1 cellular context compared by ENCODE assay signal in the genomic region with DNA sequence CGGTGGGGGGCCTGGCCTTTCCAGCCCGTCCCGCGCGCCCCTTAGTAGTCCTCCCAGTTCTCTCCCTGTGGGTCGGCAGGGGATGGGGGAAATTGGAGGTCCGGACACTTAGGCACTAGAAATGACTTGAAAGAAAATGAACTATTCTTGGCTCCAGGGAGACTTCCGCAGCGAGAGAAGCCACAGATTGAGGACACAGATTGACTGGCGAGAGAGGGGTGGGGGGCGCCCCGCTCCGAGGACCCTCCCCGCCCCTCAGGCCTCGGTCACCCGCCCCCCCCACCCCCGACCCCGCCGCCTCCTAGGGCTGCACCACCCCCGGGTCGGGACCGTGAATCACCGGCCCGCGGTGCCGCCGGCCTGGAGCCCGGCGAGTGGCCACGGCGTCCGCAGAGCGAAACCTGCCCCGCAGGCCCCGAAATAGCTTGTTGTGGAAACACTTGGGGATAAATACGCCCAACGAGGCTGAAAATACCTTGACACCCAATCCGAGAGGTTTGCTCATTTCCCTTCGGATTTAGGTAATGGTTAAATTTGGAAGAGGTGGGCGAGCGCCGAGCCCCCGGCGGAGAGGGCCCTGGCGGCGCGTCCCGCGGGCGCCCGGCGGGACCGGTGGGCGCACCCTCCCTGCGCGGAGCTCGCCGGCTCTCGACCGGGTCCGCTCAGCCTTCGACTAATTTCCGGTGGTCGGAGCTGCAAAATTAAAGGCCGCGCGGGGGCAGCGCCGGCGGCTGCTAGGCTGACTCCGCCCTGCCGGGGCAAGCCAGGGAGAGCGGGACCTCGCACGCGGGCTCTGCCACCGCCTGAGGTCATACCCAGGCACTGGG.
TF ChIP-seq lines count a peak whose summit lies in the region.

GFI1 (minus strand) TSS at position 675 of the 827 bp plus-strand sequence. CDS start 3,438 bp downstream, outside the sequence.

TF ChIP-seq in endothelial cell of umbilical vein, 7 proteins besides CTCF, POLR2A, EP300 and RAD21 (continued from another document):
- TF ChIP-seq JUN (IDR thresholded peaks at IDR 0.05; ENCODE audit: borderline replicate concordance, insufficient read depth, insufficient read length, low read depth) (no peak), MYC (IDR thresholded peaks at IDR 0.05; ENCODE audit: low read depth, low read length) (no peak), GATA2 (IDR thresholded peaks at IDR 0.05; ENCODE audit: insufficient read depth, insufficient read length, low read depth, low read length) (no peak), POLR2AphosphoS5 (IDR thresholded peaks at IDR 0.05; ENCODE audit: insufficient read depth, low read depth, low read length) (no peak)
